ENCODE assay signal across 1 cellular context in genomic region chr5:85453026-85453349, GRCh38.
TF ChIP-seq lines count a peak whose summit lies in the region.

No MANE protein-coding gene starts in this region.

TF ChIP-seq in GM12878, 131 proteins besides CTCF, POLR2A, EP300 and RAD21 (continued from another document):
- TF ChIP-seq ZNF592 (IDR thresholded peaks at IDR 0.05) (no peak), PBX3 (IDR thresholded peaks at IDR 0.05; ENCODE audit: insufficient replicate concordance, low read depth, low read length) (no peak), RELA (IDR thresholded peaks at IDR 0.05; ENCODE audit: borderline replicate concordance, partially characterized antibody) (no peak), E2F4 (IDR thresholded peaks at IDR 0.05; ENCODE audit: low read depth, low read length) (no peak), ELK1 (IDR thresholded peaks at IDR 0.05; ENCODE audit: low read depth, low read length) (no peak), ATF7 (IDR thresholded peaks at IDR 0.05; ENCODE audit: low read depth) (no peak), CEBPZ (IDR thresholded peaks at IDR 0.05; ENCODE audit: low read depth, low read length) (no peak)
